ENCODE assay signal across 8 cellular contexts in genomic region chr5:61624966-61625681, GRCh38.
DNase-seq lines count a peak whose midpoint lies in the region; ATAC-seq, FAIRE-seq and TF ChIP-seq lines count a peak whose summit lies in the region.

No MANE protein-coding gene starts in this region.

- intact Hi-C loops in HepG2 (cut with micrococcal nuclease; ENCODE audit: unreplicated experiment), result no loop called here

- H3K27ac ChIP-seq in brain microvascular endothelial cell (no peak overlapping the region), HepG2 (ENCODE audit: extremely low read length, insufficient read depth, low read length) (no peak overlapping the region), stomach smooth muscle (ENCODE audit: low read length) (peak overlapping the region; percentile 74)

- in situ Hi-C loops in brain microvascular endothelial cell (cut with HindIII; ENCODE audit: low pct_ligation_motif_present, low sequenced_read_pairs) (no loop called here), HepG2 (cut with HindIII; ENCODE audit: extremely low pct_ligation_motif_present, low pct_unique_long_range_greater_than_20kb) (no loop called here)

- H3K9me3 ChIP-seq in HepG2 (ENCODE audit: low read length), result no peaks in the 10 kb centered on the region
- H3K9me3 ChIP-seq in stomach smooth muscle (ENCODE audit: control insufficient read depth in 2 of 2, low read length in 2 of 2), result no peaks in the 10 kb centered on the region

- no peaks in the 10 kb centered on the region for H3K36me3 ChIP-seq in brain microvascular endothelial cell (replicated peaks)
- H3K36me3 ChIP-seq in HepG2 (replicated peaks in 1 of 2; ENCODE audit: control insufficient read depth in 1 of 2, insufficient read depth in 2 of 2, low read length in 2 of 2), result no peaks in the 10 kb centered on the region
- no peaks in the 10 kb centered on the region for H3K36me3 ChIP-seq in stomach smooth muscle (ENCODE audit: control insufficient read depth in 2 of 2, insufficient read depth in 2 of 2, low read length in 2 of 2)

- no peak overlapping the region for H2AFZ ChIP-seq in HepG2 (ENCODE audit: low read length)

- no peak for FAIRE-seq in HepG2 (lab: Jason Lieb, UNC)

- CTCF ChIA-PET in HepG2 (lab: Yijun Ruan, JAX; ENCODE audit: low intra/inter-chr PET ratio, low total read pairs), result no interaction called here

- H3K79me2 ChIP-seq in HepG2 (ENCODE audit: insufficient read depth, low read length), result no peaks in the 10 kb centered on the region

- H3K9ac ChIP-seq in HepG2 (ENCODE audit: insufficient read depth, low read depth, low read length), result no peak overlapping the region
- peak overlapping the region; percentile 85 to 89 for H3K9ac ChIP-seq in stomach smooth muscle (ENCODE audit: low read length in 2 of 2)

- no peak for TF ChIP-seq CTCF in brain microvascular endothelial cell (IDR thresholded peaks at IDR 0.05; ENCODE audit: low read depth, low read length, missing control alignments)
- no peak for TF ChIP-seq CTCF in HepG2 (CRISPR knock-in tag; IDR thresholded peaks at IDR 0.05)

- ATAC-seq in HepG2 (no peak), GM19452 (IDR thresholded peaks at IDR 0.05; ENCODE audit: unreplicated experiment) (no peak)

- no peaks in the 10 kb centered on the region for H3K4me1 ChIP-seq in HepG2 (ENCODE audit: insufficient read depth, low read length)
- peaks cover 33% of the 10 kb centered on the region for H3K4me1 ChIP-seq in stomach smooth muscle (ENCODE audit: control insufficient read depth, insufficient read depth, low read length)

- no TSS peak for BruUV-seq in HepG2 (replicated peaks; lab: Mats Ljungman, UMichigan)

- POLR2A ChIA-PET in HepG2 (lab: Yijun Ruan, JAX), result no interaction called here

- H3K27me3 ChIP-seq in brain microvascular endothelial cell (replicated peaks), result no peaks in the 10 kb centered on the region
- peaks cover 1 to 20% of the 10 kb centered on the region in 2 experiments; a peak in 3 of 5 replicates for H3K27me3 ChIP-seq in HepG2 (ENCODE audit: control insufficient read depth in 1 of 2, insufficient read depth in 2 of 2, low read length in 2 of 2)
- H3K27me3 ChIP-seq in stomach smooth muscle (ENCODE audit: control insufficient read depth in 1 of 2, insufficient read depth in 2 of 2, low read length in 2 of 2), result no peaks in the 10 kb centered on the region

- no peak for TF ChIP-seq EP300 in HepG2 (IDR thresholded peaks at IDR 0.05; ENCODE audit: low read depth in 2 of 2, low read length in 2 of 2)
- TF ChIP-seq EP300 in HepG2 (CRISPR knock-in tag; IDR thresholded peaks at IDR 0.05; ENCODE audit: borderline replicate concordance), result no peak

- no peaks in the 10 kb centered on the region for H4K20me1 ChIP-seq in HepG2 (ENCODE audit: insufficient read depth, low read length)

- TF ChIP-seq RAD21 in HepG2 (CRISPR knock-in tag; IDR thresholded peaks at IDR 0.05), result no peak

- H3K4me2 ChIP-seq in HepG2 (ENCODE audit: low read depth, low read length), result peak overlapping the region; percentile 47

- 41% methylated on average over 17 of the region's 17 CpGs for WGBS in HepG2 (ENCODE audit: low lambda C conversion rate)

- no peak for TF ChIP-seq POLR2A in HepG2 (IDR thresholded peaks at IDR 0.05; ENCODE audit: insufficient read depth in 1 of 2, low read depth in 2 of 2, low read length in 2 of 2)

- peak; percentile 32 for DNase-seq in NCI-H146 (lab: John Stamatoyannopoulos, UW)
- DNase-seq in NCI-H146 treated with DMSO at 0.1 percent for 48 hours (lab: John Stamatoyannopoulos, UW; ENCODE audit: unreplicated experiment), result no peak
- DNase-seq in brain microvascular endothelial cell, result no peak
- DNase-seq in HepG2 (ENCODE audit: low spot score), result no peak
- DNase-seq in middle frontal gyrus (ENCODE audit: extremely low spot score, low spot score), result no peak
- no peak for DNase-seq in SIG-M5 treated with dmso at 0.1 percent for 504 hours (lab: John Stamatoyannopoulos, UW; ENCODE audit: unreplicated experiment)

- H3K4me3 ChIP-seq in brain microvascular endothelial cell (ENCODE audit: low read depth, low read length) (peak overlapping the region; percentile 57), HepG2 (replicated peaks in 1 of 3; ENCODE audit: insufficient read depth in 1 of 3, low read depth in 2 of 3, low read length in 3 of 3) (peak overlapping the region in 2 of 3 experiments; percentile 23 to 30; a peak in 2 of 6 replicates), stomach smooth muscle (ENCODE audit: low read length in 2 of 2) (peak overlapping the region; percentile 47 to 76)

TF ChIP-seq in HepG2, 621 proteins besides CTCF, POLR2A, EP300 and RAD21:
- no peak for TF ChIP-seq ZNF891 (CRISPR knock-in tag; IDR thresholded peaks at IDR 0.05)
- no peak for TF ChIP-seq NPAS2 (CRISPR knock-in tag; IDR thresholded peaks at IDR 0.05; ENCODE audit: borderline replicate concordance)
- TF ChIP-seq, protein P1, sequence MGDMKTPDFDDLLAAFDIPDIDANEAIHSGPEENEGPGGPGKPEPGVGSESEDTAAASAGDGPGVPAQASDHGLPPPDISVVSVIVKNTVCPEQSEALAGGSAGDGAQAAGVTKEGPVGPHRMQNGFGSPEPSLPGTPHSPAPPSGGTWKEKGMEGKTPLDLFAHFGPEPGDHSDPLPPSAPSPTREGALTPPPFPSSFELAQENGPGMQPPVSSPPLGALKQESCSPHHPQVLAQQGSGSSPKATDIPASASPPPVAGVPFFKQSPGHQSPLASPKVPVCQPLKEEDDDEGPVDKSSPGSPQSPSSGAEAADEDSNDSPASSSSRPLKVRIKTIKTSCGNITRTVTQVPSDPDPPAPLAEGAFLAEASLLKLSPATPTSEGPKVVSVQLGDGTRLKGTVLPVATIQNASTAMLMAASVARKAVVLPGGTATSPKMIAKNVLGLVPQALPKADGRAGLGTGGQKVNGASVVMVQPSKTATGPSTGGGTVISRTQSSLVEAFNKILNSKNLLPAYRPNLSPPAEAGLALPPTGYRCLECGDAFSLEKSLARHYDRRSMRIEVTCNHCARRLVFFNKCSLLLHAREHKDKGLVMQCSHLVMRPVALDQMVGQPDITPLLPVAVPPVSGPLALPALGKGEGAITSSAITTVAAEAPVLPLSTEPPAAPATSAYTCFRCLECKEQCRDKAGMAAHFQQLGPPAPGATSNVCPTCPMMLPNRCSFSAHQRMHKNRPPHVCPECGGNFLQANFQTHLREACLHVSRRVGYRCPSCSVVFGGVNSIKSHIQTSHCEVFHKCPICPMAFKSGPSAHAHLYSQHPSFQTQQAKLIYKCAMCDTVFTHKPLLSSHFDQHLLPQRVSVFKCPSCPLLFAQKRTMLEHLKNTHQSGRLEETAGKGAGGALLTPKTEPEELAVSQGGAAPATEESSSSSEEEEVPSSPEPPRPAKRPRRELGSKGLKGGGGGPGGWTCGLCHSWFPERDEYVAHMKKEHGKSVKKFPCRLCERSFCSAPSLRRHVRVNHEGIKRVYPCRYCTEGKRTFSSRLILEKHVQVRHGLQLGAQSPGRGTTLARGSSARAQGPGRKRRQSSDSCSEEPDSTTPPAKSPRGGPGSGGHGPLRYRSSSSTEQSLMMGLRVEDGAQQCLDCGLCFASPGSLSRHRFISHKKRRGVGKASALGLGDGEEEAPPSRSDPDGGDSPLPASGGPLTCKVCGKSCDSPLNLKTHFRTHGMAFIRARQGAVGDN (CRISPR knock-in tag; IDR thresholded peaks at IDR 0.05), result no peak
- TF ChIP-seq NR2F2 (IDR thresholded peaks at IDR 0.05; ENCODE audit: borderline replicate concordance, low read depth), result no peak
- no peak for TF ChIP-seq FOSL2 (CRISPR knock-in tag; IDR thresholded peaks at IDR 0.05)
- TF ChIP-seq SRF (IDR thresholded peaks at IDR 0.05; ENCODE audit: low read depth, low read length), result no peak
- no peak for TF ChIP-seq ARNTL (CRISPR knock-in tag; IDR thresholded peaks at IDR 0.05)
- TF ChIP-seq GABPA (IDR thresholded peaks at IDR 0.05; ENCODE audit: low read depth, low read length), result no peak
- TF ChIP-seq GABPA (CRISPR knock-in tag; IDR thresholded peaks at IDR 0.05; ENCODE audit: low read depth), result no peak
- TF ChIP-seq ZNF75D (CRISPR knock-in tag; IDR thresholded peaks at IDR 0.05; ENCODE audit: borderline replicate concordance), result no peak
- no peak for TF ChIP-seq ZNF431 (CRISPR knock-in tag; IDR thresholded peaks at IDR 0.05; ENCODE audit: borderline replicate concordance, low read depth)
- TF ChIP-seq ZBTB10 (CRISPR knock-in tag; IDR thresholded peaks at IDR 0.05; ENCODE audit: borderline replicate concordance), result no peak
- no peak for TF ChIP-seq YEATS4 (CRISPR knock-in tag; IDR thresholded peaks at IDR 0.05; ENCODE audit: borderline replicate concordance)
TF ChIP-seq in HepG2: peak in this region for 0.
